1 cellular context compared by ENCODE assay signal in the genomic region with DNA sequence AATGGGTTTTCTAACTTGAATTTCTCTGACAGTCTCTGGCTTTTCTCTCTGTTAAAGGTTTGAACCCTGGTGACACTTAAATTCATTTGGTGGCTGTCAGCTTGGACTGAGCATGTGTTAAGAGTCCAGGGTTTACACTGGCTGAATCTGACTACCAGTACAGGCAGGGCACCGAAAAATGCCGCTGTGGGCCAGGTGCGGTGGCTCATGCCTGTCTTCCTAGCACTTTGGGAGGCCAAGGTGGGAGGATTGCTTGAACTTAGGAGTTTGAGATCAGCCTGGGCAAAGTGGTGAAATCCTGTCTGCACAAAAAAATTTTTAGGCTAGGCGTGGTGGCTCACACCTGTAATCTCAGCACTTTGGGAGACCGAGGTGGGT.
TF ChIP-seq lines count a peak whose summit lies in the region.

No MANE protein-coding gene starts in this region.

TF ChIP-seq in HCT116, 20 proteins besides CTCF, POLR2A, EP300 and RAD21 (continued from another document):
- TF ChIP-seq CBX3 (IDR thresholded peaks at IDR 0.05; ENCODE audit: low read depth) (no peak), ZNF274 (IDR thresholded peaks at IDR 0.05; ENCODE audit: low read depth, low read length) (no peak), ZFX (IDR thresholded peaks at IDR 0.05) (no peak), MAX (IDR thresholded peaks at IDR 0.05) (no peak)
- TF ChIP-seq, protein P1, sequence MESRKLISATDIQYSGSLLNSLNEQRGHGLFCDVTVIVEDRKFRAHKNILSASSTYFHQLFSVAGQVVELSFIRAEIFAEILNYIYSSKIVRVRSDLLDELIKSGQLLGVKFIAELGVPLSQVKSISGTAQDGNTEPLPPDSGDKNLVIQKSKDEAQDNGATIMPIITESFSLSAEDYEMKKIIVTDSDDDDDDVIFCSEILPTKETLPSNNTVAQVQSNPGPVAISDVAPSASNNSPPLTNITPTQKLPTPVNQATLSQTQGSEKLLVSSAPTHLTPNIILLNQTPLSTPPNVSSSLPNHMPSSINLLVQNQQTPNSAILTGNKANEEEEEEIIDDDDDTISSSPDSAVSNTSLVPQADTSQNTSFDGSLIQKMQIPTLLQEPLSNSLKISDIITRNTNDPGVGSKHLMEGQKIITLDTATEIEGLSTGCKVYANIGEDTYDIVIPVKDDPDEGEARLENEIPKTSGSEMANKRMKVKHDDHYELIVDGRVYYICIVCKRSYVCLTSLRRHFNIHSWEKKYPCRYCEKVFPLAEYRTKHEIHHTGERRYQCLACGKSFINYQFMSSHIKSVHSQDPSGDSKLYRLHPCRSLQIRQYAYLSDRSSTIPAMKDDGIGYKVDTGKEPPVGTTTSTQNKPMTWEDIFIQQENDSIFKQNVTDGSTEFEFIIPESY (IDR thresholded peaks at IDR 0.05; ENCODE audit: extremely low read depth, insufficient replicate concordance, low read length) = no peak
